ENCODE assay signal across 13 cellular contexts in genomic region chr5:145824040-145824439, GRCh38. TPM values are rescaled to one million over a fixed set of nuclear protein-coding genes. Genes with fewer than 3 reads are reported as not detected.
"Had no signal": no experiment of that assay in that cellular context is flagged by ENCODE, and none has a peak within 500 bp of the region (broad histone marks: within the 10 kb centered on the region; RNA-seq: fewer than 3 reads in every experiment).

No MANE protein-coding gene starts in this region.

- H3K4me1 ChIP-seq: foreskin keratinocyte had no signal

- DNase-seq: activated CD4-positive, alpha-beta memory T cell treated with anti-CD3 and anti-CD28 coated beads for 36 hours; activated CD4-positive, alpha-beta T cell treated with anti-CD3 and anti-CD28 coated beads for 1 hour; activated gamma-delta T cell; activated naive CD8-positive, alpha-beta T cell treated with anti-CD3 and anti-CD28 coated beads, Interleukin-2, amount 10 ng/mL, durations not matched to agents 7 days and 5 days; activated T-cell treated with anti-CD3 and anti-CD28 coated beads, Interleukin-2, amount 50 U/mL, for 48 hours; anterior cingulate cortex; effector CD8-positive, alpha-beta T cell; foreskin keratinocyte; mammary epithelial cell; small intestine; SW 1271 had no signal

- H3K27me3 Mint-ChIP-seq: activated CD4-positive, alpha-beta memory T cell treated with anti-CD3 and anti-CD28 coated beads for 36 hours had no signal

- H3K27ac ChIP-seq: coronary artery, foreskin keratinocyte had no signal

- H3K27me3 ChIP-seq: foreskin keratinocyte had no signal

- H3K4me1 Mint-ChIP-seq: activated naive CD8-positive, alpha-beta T cell treated with anti-CD3 and anti-CD28 coated beads, Interleukin-2, amount 10 ng/mL, durations not matched to agents 7 days and 5 days had no signal

- H3K27ac Mint-ChIP-seq: activated CD4-positive, alpha-beta memory T cell treated with anti-CD3 and anti-CD28 coated beads for 36 hours; activated naive CD8-positive, alpha-beta T cell treated with anti-CD3 and anti-CD28 coated beads, Interleukin-2, amount 10 ng/mL, durations not matched to agents 7 days and 5 days had no signal

- H3K4me3 ChIP-seq: coronary artery had no signal

- H3K36me3 Mint-ChIP-seq: activated CD4-positive, alpha-beta memory T cell treated with anti-CD3 and anti-CD28 coated beads for 36 hours; activated naive CD8-positive, alpha-beta T cell treated with anti-CD3 and anti-CD28 coated beads, Interleukin-2, amount 10 ng/mL, durations not matched to agents 7 days and 5 days had no signal

- H3K4me3 Mint-ChIP-seq: activated CD4-positive, alpha-beta memory T cell treated with anti-CD3 and anti-CD28 coated beads for 36 hours; activated naive CD8-positive, alpha-beta T cell treated with anti-CD3 and anti-CD28 coated beads, Interleukin-2, amount 10 ng/mL, durations not matched to agents 7 days and 5 days had no signal

- H3K9me3 Mint-ChIP-seq: activated CD4-positive, alpha-beta memory T cell treated with anti-CD3 and anti-CD28 coated beads for 36 hours; activated naive CD8-positive, alpha-beta T cell treated with anti-CD3 and anti-CD28 coated beads, Interleukin-2, amount 10 ng/mL, durations not matched to agents 7 days and 5 days had no signal

RNA-seq across cellular contexts. Expression of gene GRXCR2, which starts 48.8 kb away (rescaled TPM):
- total RNA-seq: activated CD4-positive, alpha-beta memory T cell treated with anti-CD3 and anti-CD28 coated beads for 36 hours; activated naive CD8-positive, alpha-beta T cell treated with anti-CD3 and anti-CD28 coated beads, Interleukin-2, amount 10 ng/mL, durations not matched to agents 7 days and 5 days; epithelial cell of proximal tubule; foreskin keratinocyte; mammary epithelial cell had no signal
- polyA plus RNA-seq: foreskin keratinocyte, mammary epithelial cell, small intestine had no signal
